Comparison of ENCODE assay signal across 1 cellular context in the genomic region with DNA sequence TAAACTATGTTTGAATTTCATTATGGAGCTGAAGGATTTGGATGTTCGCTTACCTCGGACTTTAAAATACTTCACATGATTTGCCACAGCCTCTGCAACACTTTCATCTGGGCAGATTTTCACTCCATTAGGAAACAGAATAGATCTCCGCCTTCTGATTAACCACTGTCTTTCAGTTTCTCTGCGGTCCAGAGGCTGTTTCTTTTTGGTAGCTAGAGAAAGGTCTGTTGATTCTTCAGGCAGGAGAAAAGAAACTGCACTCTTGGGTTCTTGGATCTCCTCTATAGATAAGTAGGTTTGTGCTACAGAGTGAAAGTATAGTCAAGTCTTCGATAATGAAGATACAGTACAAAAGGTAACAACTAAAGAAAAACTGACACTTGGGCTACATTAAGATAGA.
TF ChIP-seq lines count a peak whose summit lies in the region.

No MANE protein-coding gene starts in this region.

TF ChIP-seq in GM23338, 12 proteins besides CTCF, POLR2A, EP300 and RAD21 (continued from another document):
- TF ChIP-seq, protein P1, sequence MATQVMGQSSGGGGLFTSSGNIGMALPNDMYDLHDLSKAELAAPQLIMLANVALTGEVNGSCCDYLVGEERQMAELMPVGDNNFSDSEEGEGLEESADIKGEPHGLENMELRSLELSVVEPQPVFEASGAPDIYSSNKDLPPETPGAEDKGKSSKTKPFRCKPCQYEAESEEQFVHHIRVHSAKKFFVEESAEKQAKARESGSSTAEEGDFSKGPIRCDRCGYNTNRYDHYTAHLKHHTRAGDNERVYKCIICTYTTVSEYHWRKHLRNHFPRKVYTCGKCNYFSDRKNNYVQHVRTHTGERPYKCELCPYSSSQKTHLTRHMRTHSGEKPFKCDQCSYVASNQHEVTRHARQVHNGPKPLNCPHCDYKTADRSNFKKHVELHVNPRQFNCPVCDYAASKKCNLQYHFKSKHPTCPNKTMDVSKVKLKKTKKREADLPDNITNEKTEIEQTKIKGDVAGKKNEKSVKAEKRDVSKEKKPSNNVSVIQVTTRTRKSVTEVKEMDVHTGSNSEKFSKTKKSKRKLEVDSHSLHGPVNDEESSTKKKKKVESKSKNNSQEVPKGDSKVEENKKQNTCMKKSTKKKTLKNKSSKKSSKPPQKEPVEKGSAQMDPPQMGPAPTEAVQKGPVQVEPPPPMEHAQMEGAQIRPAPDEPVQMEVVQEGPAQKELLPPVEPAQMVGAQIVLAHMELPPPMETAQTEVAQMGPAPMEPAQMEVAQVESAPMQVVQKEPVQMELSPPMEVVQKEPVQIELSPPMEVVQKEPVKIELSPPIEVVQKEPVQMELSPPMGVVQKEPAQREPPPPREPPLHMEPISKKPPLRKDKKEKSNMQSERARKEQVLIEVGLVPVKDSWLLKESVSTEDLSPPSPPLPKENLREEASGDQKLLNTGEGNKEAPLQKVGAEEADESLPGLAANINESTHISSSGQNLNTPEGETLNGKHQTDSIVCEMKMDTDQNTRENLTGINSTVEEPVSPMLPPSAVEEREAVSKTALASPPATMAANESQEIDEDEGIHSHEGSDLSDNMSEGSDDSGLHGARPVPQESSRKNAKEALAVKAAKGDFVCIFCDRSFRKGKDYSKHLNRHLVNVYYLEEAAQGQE (IDR thresholded peaks at IDR 0.05; ENCODE audit: unreplicated experiment) = no peak
- TF ChIP-seq POLR2AphosphoS5 (IDR thresholded peaks at IDR 0.05; ENCODE audit: low read depth) (no peak), ZNF114 (CRISPR knock-in tag; IDR thresholded peaks at IDR 0.05) (no peak), JUNB (IDR thresholded peaks at IDR 0.05; ENCODE audit: unreplicated experiment) (no peak), CREB1 (CRISPR knock-in tag; IDR thresholded peaks at IDR 0.05; ENCODE audit: low read depth) (no peak), EZH2 (IDR thresholded peaks at IDR 0.05; ENCODE audit: low read depth, unreplicated experiment) (no peak), STAT1 (IDR thresholded peaks at IDR 0.05; ENCODE audit: unreplicated experiment) (no peak), ZNF462 (CRISPR knock-in tag; IDR thresholded peaks at IDR 0.05) (no peak), NANOG (IDR thresholded peaks at IDR 0.05; ENCODE audit: borderline replicate concordance) (no peak), ETS1 (IDR thresholded peaks at IDR 0.05) (no peak)
